In the genomic region with DNA sequence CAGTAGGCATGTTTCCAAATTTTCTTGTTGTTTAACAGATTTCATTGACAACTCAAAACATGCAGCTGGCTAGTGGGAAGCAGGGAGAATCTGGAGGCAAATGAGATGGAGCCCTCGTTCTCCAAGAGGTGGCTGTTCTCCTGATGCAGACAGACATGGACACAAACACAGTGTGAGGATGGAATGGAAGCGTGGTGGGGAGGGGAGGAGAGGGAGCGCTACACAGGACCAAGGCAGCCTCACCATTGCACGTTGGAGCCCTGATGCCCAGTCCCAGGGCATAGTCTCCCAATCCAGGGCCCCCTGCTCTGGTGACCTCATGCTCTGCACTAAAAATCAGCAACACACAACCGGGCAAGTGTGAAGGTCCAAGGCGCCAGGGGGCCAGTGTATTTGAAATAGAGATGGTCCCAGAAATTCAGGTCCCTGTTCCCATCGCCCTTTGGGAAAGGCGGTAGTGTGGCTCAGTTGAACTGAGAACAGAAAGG, we compare ENCODE assay signal across 17 cellular contexts. TPM values are rescaled to one million over a fixed set of nuclear protein-coding genes. Genes with fewer than 3 reads are reported as not detected.
A peak's percentile ranks its signal among the peaks of the same experiment; 100 is the strongest.
DNase-seq lines count a peak whose midpoint lies in the region; ATAC-seq and TF ChIP-seq lines count a peak whose summit lies in the region.
"Had no signal": no experiment of that assay in that cellular context is flagged by ENCODE, and none has a peak within 500 bp of the region (broad histone marks: within the 10 kb centered on the region; RNA-seq: fewer than 3 reads in every experiment).

No MANE protein-coding gene starts in this region.

- no peaks in the 10 kb centered on the region for H3K27me3 ChIP-seq in OCI-LY1 (ENCODE audit: insufficient read depth, low read length)

- H3F3A ChIP-seq in OCI-LY1 (ENCODE audit: insufficient read depth, low read length), result no peaks in the 10 kb centered on the region

- H3K27ac ChIP-seq in OCI-LY1 (ENCODE audit: low read depth, low read length, poor library complexity, severe bottlenecking), result peak overlapping the region; percentile 72
- H3K27ac ChIP-seq: coronary artery, left ventricle myocardium inferior, SJSA1 had no signal

- no peak overlapping the region for H3K4me2 ChIP-seq in OCI-LY1 (ENCODE audit: low read length)

- peak overlapping the region; percentile 97 for H3K27ac Mint-ChIP-seq in activated naive CD4-positive, alpha-beta T cell treated with anti-CD3 and anti-CD28 coated beads, Interleukin-2, amount 50 U/mL, for 24 hours
- peak overlapping the region; percentile 70 for H3K27ac Mint-ChIP-seq in central memory CD8-positive, alpha-beta T cell (ENCODE audit: low read depth)
- peak overlapping the region; percentile 87 for H3K27ac Mint-ChIP-seq in stimulated activated memory B cell treated with anti-CD40 and anti-IgM and Interleukin-4, amounts not matched to agents 10 μg/mL and 1 μg/mL and 100 μg/mL, for 72 hours
- H3K27ac Mint-ChIP-seq in WTC11, result no peak overlapping the region

- H3K4me1 ChIP-seq in OCI-LY1 (ENCODE audit: insufficient read depth, low read length, severe bottlenecking), result peaks cover 35% of the 10 kb centered on the region
- H3K4me1 ChIP-seq: SJSA1 had no signal

- H3K9me3 Mint-ChIP-seq in activated naive CD4-positive, alpha-beta T cell treated with anti-CD3 and anti-CD28 coated beads, Interleukin-2, amount 50 U/mL, for 24 hours, result no peaks in the 10 kb centered on the region
- H3K9me3 Mint-ChIP-seq in central memory CD8-positive, alpha-beta T cell, result no peaks in the 10 kb centered on the region
- no peaks in the 10 kb centered on the region for H3K9me3 Mint-ChIP-seq in stimulated activated memory B cell treated with anti-CD40 and anti-IgM and Interleukin-4, amounts not matched to agents 10 μg/mL and 1 μg/mL and 100 μg/mL, for 72 hours
- no peaks in the 10 kb centered on the region for H3K9me3 Mint-ChIP-seq in WTC11

- no peak overlapping the region for H3K4me3 Mint-ChIP-seq in activated naive CD4-positive, alpha-beta T cell treated with anti-CD3 and anti-CD28 coated beads, Interleukin-2, amount 50 U/mL, for 24 hours
- H3K4me3 Mint-ChIP-seq in central memory CD8-positive, alpha-beta T cell, result no peak overlapping the region
- peak overlapping the region; percentile 30 for H3K4me3 Mint-ChIP-seq in stimulated activated memory B cell treated with anti-CD40 and anti-IgM and Interleukin-4, amounts not matched to agents 10 μg/mL and 1 μg/mL and 100 μg/mL, for 72 hours
- H3K4me3 Mint-ChIP-seq in WTC11, result no peak overlapping the region

- CTCF ChIA-PET in WTC11 (lab: Charles Lee), result interaction anchor here (0.6 to 3.8 kb wide), 63 partner anchors 9 to 1050 kb away, joined by 3 to 28 read pairs (median 4); partner anchors contain the start of genes CCR7, GJD3, KRT222 and SMARCE1

- no peak overlapping the region for H3K4me3 ChIP-seq in OCI-LY1 (ENCODE audit: low read depth, low read length, poor library complexity, severe bottlenecking)
- H3K4me3 ChIP-seq: coronary artery, gastroesophageal sphincter, left ventricle myocardium inferior, SJSA1 had no signal

- H3K27me3 Mint-ChIP-seq in activated naive CD4-positive, alpha-beta T cell treated with anti-CD3 and anti-CD28 coated beads, Interleukin-2, amount 50 U/mL, for 24 hours, result no peaks in the 10 kb centered on the region
- no peaks in the 10 kb centered on the region for H3K27me3 Mint-ChIP-seq in central memory CD8-positive, alpha-beta T cell
- H3K27me3 Mint-ChIP-seq in stimulated activated memory B cell treated with anti-CD40 and anti-IgM and Interleukin-4, amounts not matched to agents 10 μg/mL and 1 μg/mL and 100 μg/mL, for 72 hours, result no peaks in the 10 kb centered on the region
- H3K27me3 Mint-ChIP-seq in WTC11 (ENCODE audit: low read depth), result peaks cover 6% of the 10 kb centered on the region; the same call in 1 of the 2 replicates

- no peaks in the 10 kb centered on the region for H3K36me3 ChIP-seq in OCI-LY1 (ENCODE audit: insufficient read depth, low read length)
- H3K36me3 ChIP-seq: gastroesophageal sphincter, left ventricle myocardium inferior, SJSA1 had no signal

- no peak overlapping the region for H3K9ac ChIP-seq in OCI-LY1 (ENCODE audit: low read length)

- no peaks in the 10 kb centered on the region for H3K9me2 ChIP-seq in OCI-LY1 (ENCODE audit: low read depth, low read length)

- TF ChIP-seq CTCF in OCI-LY1 (IDR thresholded peaks at IDR 0.05; ENCODE audit: low read length) (no peak), WTC11 (IDR thresholded peaks at IDR 0.05) (no peak)

- no peak for ATAC-seq in central memory CD8-positive, alpha-beta T cell (replicated peaks; ENCODE audit: extremely low read depth, poor library complexity, severe bottlenecking)
- no peak for ATAC-seq in stimulated activated memory B cell treated with anti-CD40 and anti-IgM and Interleukin-4, amounts not matched to agents 10 μg/mL and 1 μg/mL and 100 μg/mL, for 72 hours
- ATAC-seq in HG03095 (IDR thresholded peaks at IDR 0.05; ENCODE audit: unreplicated experiment) (no peak), WTC11 (no peak), GM19035 (IDR thresholded peaks at IDR 0.05; ENCODE audit: unreplicated experiment) (no peak)
- ATAC-seq: gastroesophageal sphincter had no signal

- peaks cover 77% of the 10 kb centered on the region for H3K4me1 Mint-ChIP-seq in activated naive CD4-positive, alpha-beta T cell treated with anti-CD3 and anti-CD28 coated beads, Interleukin-2, amount 50 U/mL, for 24 hours
- peaks cover 50% of the 10 kb centered on the region for H3K4me1 Mint-ChIP-seq in central memory CD8-positive, alpha-beta T cell
- peaks cover 74% of the 10 kb centered on the region for H3K4me1 Mint-ChIP-seq in stimulated activated memory B cell treated with anti-CD40 and anti-IgM and Interleukin-4, amounts not matched to agents 10 μg/mL and 1 μg/mL and 100 μg/mL, for 72 hours
- peaks cover 5% of the 10 kb centered on the region for H3K4me1 Mint-ChIP-seq in WTC11

- POLR2A ChIA-PET in WTC11 (lab: Charles Lee), result interaction anchor here (1.6 kb wide), 1 partner anchor 10 kb away, joined by 3 read pairs; no protein-coding TSS in a partner anchor

- no peaks in the 10 kb centered on the region for H3K9me3 ChIP-seq in OCI-LY1 (ENCODE audit: low read length)
- H3K9me3 ChIP-seq: gastroesophageal sphincter, left ventricle myocardium inferior, SJSA1 had no signal

- no peak for DNase-seq in activated naive CD4-positive, alpha-beta T cell (lab: John Stamatoyannopoulos, UW)
- no peak for DNase-seq in central memory CD8-positive, alpha-beta T cell (ENCODE audit: low spot score in 2 of 2)
- DNase-seq in WTC11 (ENCODE audit: low spot score), result no peak
- DNase-seq: GDM1; left ventricle myocardium inferior; stimulated activated CD4-positive, alpha-beta T cell treated with anti-CD3 and anti-CD28 coated beads, Interleukin-12 subunit alpha, Interleukin-12 subunit beta, amount 100 ng/mL, for 4 hours; T1000 had no signal

- H2AFZ ChIP-seq in OCI-LY1 (ENCODE audit: low read length), result no peak overlapping the region

- no peaks in the 10 kb centered on the region for H4K20me1 ChIP-seq in OCI-LY1 (ENCODE audit: insufficient read depth, low read length)

- H3K79me2 ChIP-seq in OCI-LY1 (ENCODE audit: insufficient read depth, low read length), result no peaks in the 10 kb centered on the region

- H3K36me3 Mint-ChIP-seq in activated naive CD4-positive, alpha-beta T cell treated with anti-CD3 and anti-CD28 coated beads, Interleukin-2, amount 50 U/mL, for 24 hours, result no peaks in the 10 kb centered on the region
- peaks cover 12% of the 10 kb centered on the region for H3K36me3 Mint-ChIP-seq in central memory CD8-positive, alpha-beta T cell (ENCODE audit: insufficient read depth)
- no peaks in the 10 kb centered on the region for H3K36me3 Mint-ChIP-seq in stimulated activated memory B cell treated with anti-CD40 and anti-IgM and Interleukin-4, amounts not matched to agents 10 μg/mL and 1 μg/mL and 100 μg/mL, for 72 hours
- H3K36me3 Mint-ChIP-seq in WTC11, result no peaks in the 10 kb centered on the region

TF ChIP-seq in WTC11, 78 proteins besides CTCF, POLR2A, EP300 and RAD21:
- TF ChIP-seq NFATC4 (CRISPR knock-in tag; IDR thresholded peaks at IDR 0.05), result no peak
- TF ChIP-seq TCF7 (CRISPR knock-in tag; IDR thresholded peaks at IDR 0.05; ENCODE audit: low read depth), result no peak
- no peak for TF ChIP-seq NR2C2 (CRISPR knock-in tag; IDR thresholded peaks at IDR 0.05)

RNA-seq across cellular contexts. Expression of gene SMARCE1, which starts 31.6 kb away (rescaled TPM):
- total RNA-seq in WTC11 (2021), result 109 to 114 TPM (median 114 TPM) in 3 replicates

RNA-seq across cellular contexts. Expression of gene KRT222, which starts 48.9 kb away (rescaled TPM):
- total RNA-seq in WTC11 (2021), result 0.09 to 0.34 TPM (median 0.30 TPM) in 3 replicates
- total RNA-seq: myocyte, pulmonary artery endothelial cell, SJSA1 had no signal

RNA-seq across cellular contexts. Expression of gene CCR7, which starts 50.8 kb away (rescaled TPM):
- 0.37 to 0.92 TPM (median 0.57 TPM) in 3 replicates for total RNA-seq in WTC11 (2021)
- total RNA-seq: left ventricle myocardium inferior, myocyte, pulmonary artery endothelial cell, SJSA1 had no signal
